26 cellular contexts compared by ENCODE assay signal in genomic region chr3:172271386-172271976, GRCh38.
"Had no signal": no experiment of that assay in that cellular context is flagged by ENCODE, and none has a peak within 500 bp of the region (broad histone marks: within the 10 kb centered on the region; RNA-seq: fewer than 3 reads in every experiment).

No MANE protein-coding gene starts in this region.

- H3K36me3 ChIP-seq: thyroid gland had no signal

- H3K27me3 Mint-ChIP-seq: activated CD8-positive, alpha-beta memory T cell treated with anti-CD3 and anti-CD28 coated beads, Interleukin-2, amount 10 ng/mL, durations not matched to agents 7 days and 5 days; activated CD8-positive, alpha-beta T cell treated with anti-CD3 and anti-CD28 coated beads for 36 hours; activated naive CD8-positive, alpha-beta T cell treated with anti-CD3 and anti-CD28 coated beads, Interleukin-2, amount 50 U/mL, for 24 hours; dendritic cell treated with granulocyte-macrophage colony-stimulating factor and Interleukin-4, amounts not matched to agents 40 ng/mL and 50 ng/mL, for 4 days; naive thymus-derived CD4-positive, alpha-beta T cell; T-helper 17 cell had no signal

- H3K4me3 Mint-ChIP-seq: activated CD8-positive, alpha-beta memory T cell treated with anti-CD3 and anti-CD28 coated beads, Interleukin-2, amount 10 ng/mL, durations not matched to agents 7 days and 5 days; activated CD8-positive, alpha-beta T cell treated with anti-CD3 and anti-CD28 coated beads for 36 hours; activated naive CD8-positive, alpha-beta T cell treated with anti-CD3 and anti-CD28 coated beads, Interleukin-2, amount 50 U/mL, for 24 hours; dendritic cell treated with granulocyte-macrophage colony-stimulating factor and Interleukin-4, amounts not matched to agents 40 ng/mL and 50 ng/mL, for 4 days; immature natural killer cell; naive thymus-derived CD4-positive, alpha-beta T cell; T-helper 17 cell had no signal

- H3K27ac ChIP-seq: brain microvascular endothelial cell, left lung, thyroid gland had no signal

- H3K4me3 ChIP-seq: left lung, lung, thyroid gland had no signal

- H3K4me1 Mint-ChIP-seq: activated CD8-positive, alpha-beta memory T cell treated with anti-CD3 and anti-CD28 coated beads, Interleukin-2, amount 10 ng/mL, durations not matched to agents 7 days and 5 days; activated naive CD8-positive, alpha-beta T cell treated with anti-CD3 and anti-CD28 coated beads, Interleukin-2, amount 50 U/mL, for 24 hours had no signal

- ATAC-seq: activated CD8-positive, alpha-beta memory T cell treated with anti-CD3 and anti-CD28 coated beads, Interleukin-2, amount 10 ng/mL, durations not matched to agents 7 days and 5 days; activated CD8-positive, alpha-beta T cell treated with anti-CD3 and anti-CD28 coated beads for 36 hours; activated naive CD8-positive, alpha-beta T cell treated with anti-CD3 and anti-CD28 coated beads, Interleukin-2, amount 50 U/mL, for 24 hours; left lung; naive thymus-derived CD4-positive, alpha-beta T cell; T-helper 17 cell had no signal

- H3K9me3 ChIP-seq: left lung, thyroid gland had no signal

- H3K27me3 ChIP-seq: brain microvascular endothelial cell, left lung, thyroid gland had no signal

- DNase-seq: activated CD4-positive, alpha-beta T cell treated with anti-CD3 and anti-CD28 coated beads for 4 hours; activated CD4-positive, CD25-positive, alpha-beta regulatory T cell; activated CD8-positive, alpha-beta memory T cell treated with anti-CD3 and anti-CD28 coated beads, Interleukin-2, amount 10 ng/mL, durations not matched to agents 7 days and 5 days; activated CD8-positive, alpha-beta T cell treated with anti-CD3 and anti-CD28 coated beads for 36 hours; activated gamma-delta T cell; activated naive CD4-positive, alpha-beta T cell treated with anti-CD3 and anti-CD28 coated beads, Interleukin-2, amount 50 U/mL, for 16 hours; activated naive CD8-positive, alpha-beta T cell treated with anti-CD3 and anti-CD28 coated beads, Interleukin-2, amount 50 U/mL, for 24 hours; activated T-cell treated with anti-CD3 and anti-CD28 coated beads for 4 hours; aorta; brain microvascular endothelial cell; caudate nucleus; effector CD4-positive, alpha-beta T cell; erythroblast; foreskin melanocyte; immature natural killer cell; kidney glomerular epithelial cell; left lung; naive thymus-derived CD4-positive, alpha-beta T cell; stimulated activated CD4-positive, alpha-beta T cell treated with anti-CD3 and anti-CD28 coated beads, Interleukin-4, amount 100 ng/mL, for 24 hours; stimulated activated naive CD4-positive, alpha-beta T cell treated with Interleukin-2 at 50 U/mL for 16 hours; T-helper 17 cell; thyroid gland had no signal

- FAIRE-seq: endometrium, urothelium cell line had no signal

- H3K27ac Mint-ChIP-seq: activated CD8-positive, alpha-beta memory T cell treated with anti-CD3 and anti-CD28 coated beads, Interleukin-2, amount 10 ng/mL, durations not matched to agents 7 days and 5 days; activated CD8-positive, alpha-beta T cell treated with anti-CD3 and anti-CD28 coated beads for 36 hours; activated naive CD8-positive, alpha-beta T cell treated with anti-CD3 and anti-CD28 coated beads, Interleukin-2, amount 50 U/mL, for 24 hours; dendritic cell treated with granulocyte-macrophage colony-stimulating factor and Interleukin-4, amounts not matched to agents 40 ng/mL and 50 ng/mL, for 4 days; T-helper 17 cell had no signal

- H3K9me3 Mint-ChIP-seq: activated CD8-positive, alpha-beta T cell treated with anti-CD3 and anti-CD28 coated beads for 36 hours; activated naive CD8-positive, alpha-beta T cell treated with anti-CD3 and anti-CD28 coated beads, Interleukin-2, amount 50 U/mL, for 24 hours; dendritic cell treated with granulocyte-macrophage colony-stimulating factor and Interleukin-4, amounts not matched to agents 40 ng/mL and 50 ng/mL, for 4 days; immature natural killer cell had no signal
